In genomic region chr2:44283116-44283666, GRCh38 we compare ENCODE assay signal across 24 cellular contexts. TPM values are rescaled to one million over a fixed set of nuclear protein-coding genes. Genes with fewer than 3 reads are reported as not detected.
DNase-seq lines count a peak whose midpoint lies in the region; ATAC-seq, FAIRE-seq and TF ChIP-seq lines count a peak whose summit lies in the region.
"Had no signal": no experiment of that assay in that cellular context is flagged by ENCODE, and none has a peak within 500 bp of the region (broad histone marks: within the 10 kb centered on the region; RNA-seq: fewer than 3 reads in every experiment).

No MANE protein-coding gene starts in this region.

- no peaks in the 10 kb centered on the region for H3K9me3 ChIP-seq in T-helper 17 cell (ENCODE audit: control insufficient read depth, low read length, poor library complexity, severe bottlenecking)
- H3K9me3 ChIP-seq: HAP-1 had no signal

- H3K27ac Mint-ChIP-seq in T-helper 17 cell = peak overlapping the region; percentile 29
- H3K27ac Mint-ChIP-seq: CD4-positive, alpha-beta memory T cell; GM23338; HFFc6 had no signal

- H3K36me3 Mint-ChIP-seq in T-helper 17 cell (ENCODE audit: low read depth) = peaks cover 6% of the 10 kb centered on the region
- H3K36me3 Mint-ChIP-seq: CD4-positive, alpha-beta memory T cell had no signal

- no peak for FAIRE-seq in GM12891 (lab: Jason Lieb, UNC)
- FAIRE-seq: G401.6, GM12878, GM18507, H54 had no signal

- no peak overlapping the region for H3K4me3 ChIP-seq in epithelial cell of proximal tubule (ENCODE audit: low read depth, low read length)
- H3K4me3 ChIP-seq: GM12878, GM23338, HAP-1 had no signal

- H3K27me3 Mint-ChIP-seq in T-helper 17 cell = peaks cover 16% of the 10 kb centered on the region

- TF ChIP-seq POLR2A in GM12891 (IDR thresholded peaks at IDR 0.05; ENCODE audit: low read depth, low read length) = no peak

- peaks cover 2% of the 10 kb centered on the region for H3K4me1 Mint-ChIP-seq in T-helper 17 cell
- H3K4me1 Mint-ChIP-seq: CD4-positive, alpha-beta memory T cell; GM23338 had no signal

- H3K4me3 Mint-ChIP-seq in T-helper 17 cell = no peak overlapping the region
- H3K4me3 Mint-ChIP-seq: CD4-positive, alpha-beta memory T cell; GM23338; HFFc6 had no signal

- no peak for DNase-seq in T-helper 17 cell
- DNase-seq in epithelial cell of proximal tubule (ENCODE audit: low read depth) = peak; percentile 73
- DNase-seq in kidney tubule cell (ENCODE audit: low spot score) = peak; percentile 24
- DNase-seq in renal cortical epithelial cell (ENCODE audit: low read depth) = peak; percentile 62
- no peak for DNase-seq in amygdala (lab: John Stamatoyannopoulos, UW)
- DNase-seq in GM12891 (ENCODE audit: insufficient read length, low spot score) = no peak
- DNase-seq in SK-N-DZ (ENCODE audit: low spot score) = no peak
- DNase-seq: 8988T; C1 segment of cervical spinal cord; Calu3; CD4-positive, alpha-beta memory T cell; COR-L47; DMS53; DND-41; HFFc6 had no signal

- TF ChIP-seq CTCF in epithelial cell of proximal tubule (conservative IDR thresholded peaks at IDR 0.05; ENCODE audit: low read depth, low read length) = no peak

- ATAC-seq in T-helper 17 cell (no peak), HG03196 (IDR thresholded peaks at IDR 0.05; ENCODE audit: unreplicated experiment) (no peak)
- ATAC-seq: GM12878, GM23338 had no signal

TF ChIP-seq in GM12891, 5 proteins besides CTCF, POLR2A, EP300 and RAD21:
- TF ChIP-seq PAX5 (IDR thresholded peaks at IDR 0.05; ENCODE audit: insufficient read depth, low read length, severe bottlenecking) (no peak), TAF1 (IDR thresholded peaks at IDR 0.05; ENCODE audit: low read depth, low read length) (no peak), POLR2AphosphoS5 (IDR thresholded peaks at IDR 0.05; ENCODE audit: low read depth, low read length) (no peak), POU2F2 (IDR thresholded peaks at IDR 0.05; ENCODE audit: low read depth, low read length) (no peak), SPI1 (IDR thresholded peaks at IDR 0.05; ENCODE audit: low read depth, low read length) (no peak)

RNA-seq across cellular contexts. Expression of gene SLC3A1, which starts 7.9 kb away (rescaled TPM):
- total RNA-seq in T-helper 17 cell (under 1 TPM; 0.32 to 0.55 TPM), epithelial cell of proximal tubule (0.06 TPM in 1 of 2 replicates, not detected in the other), renal cortical epithelial cell (9.0 and 58.3 TPM in 2 replicates)
- 0.24 TPM for polyA plus RNA-seq in GM12891 (2012; ENCODE audit: low read depth, missing spikeins)
- not detected in 2 replicates for polyA plus RNA-seq in SK-N-DZ (2014; cell fraction: cytosol; rRNA removed)
- 0.10 and 0.52 TPM in 2 replicates for polyA plus RNA-seq in SK-N-DZ (2014; cell fraction: nucleus; rRNA removed)
- total RNA-seq: A673, GM12878 had no signal
- polyA plus RNA-seq: BJ had no signal

Comparison
In these comparisons a context has a peak if more than half of its experiments do, and no peak if none do; other contexts are left out.
1. DNase-seq: peak in epithelial cell of proximal tubule (single experiment), kidney tubule cell (single experiment) and renal cortical epithelial cell (single experiment); none in T-helper 17 cell (0 of 3), amygdala (0 of 56), GM12891 (single experiment) and SK-N-DZ (single experiment).